Comparison of ENCODE assay signal across 8 cellular contexts in the genomic region with DNA sequence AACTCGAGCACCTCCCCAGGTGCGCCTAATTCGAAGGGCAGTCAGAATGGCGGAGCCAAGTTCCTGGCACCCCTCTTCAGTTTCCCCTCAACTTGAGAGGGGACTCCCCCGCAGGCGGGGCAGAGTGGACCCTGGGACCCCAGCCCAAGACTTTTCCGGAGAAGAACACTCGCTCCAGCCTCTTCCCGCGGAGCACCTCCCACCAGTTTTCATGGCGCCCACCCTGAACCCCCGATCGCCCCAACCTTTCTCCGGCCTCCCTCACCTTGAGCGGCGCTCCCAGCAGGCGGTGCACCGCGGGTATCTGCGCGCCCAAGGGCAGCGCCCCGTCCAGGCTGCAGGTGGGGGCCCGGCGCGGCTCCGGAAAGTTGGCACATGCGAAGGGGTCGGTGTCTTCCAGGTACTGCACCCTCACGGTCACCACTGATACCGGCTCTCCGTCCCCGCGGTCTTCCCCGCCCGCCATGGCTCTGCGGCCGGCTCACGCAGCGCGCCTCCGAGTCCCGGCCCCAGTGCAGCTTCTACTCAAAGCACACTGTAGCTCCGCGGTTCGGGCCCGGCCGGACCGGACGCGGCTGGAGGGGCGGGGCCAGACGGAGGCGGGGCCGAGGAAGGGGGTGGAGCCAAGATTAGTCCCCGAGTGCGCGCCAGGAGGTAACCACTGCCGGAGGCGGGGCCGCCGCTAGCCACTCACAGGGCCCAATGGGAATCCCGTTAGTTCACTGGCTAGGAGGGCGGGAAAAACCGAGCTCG. TPM values are rescaled to one million over a fixed set of nuclear protein-coding genes. Genes with fewer than 3 reads are reported as not detected.
DNase-seq lines count a peak whose midpoint lies in the region; ATAC-seq and TF ChIP-seq lines count a peak whose summit lies in the region.

A gene (minus strand): TSS at position 537 of the 753 bp plus-strand sequence. CDS start 71 bp downstream, at position 466.

- ATAC-seq in HG02642 (IDR thresholded peaks at IDR 0.05; ENCODE audit: poor library complexity, unreplicated experiment): peak; percentile 50
- peak; percentile 53 to 77 for ATAC-seq in activated naive CD4-positive, alpha-beta T cell treated with anti-CD3 and anti-CD28 coated beads, Interleukin-2, amount 50 U/mL, for 72 hours
- ATAC-seq in omental fat pad (ENCODE audit: low FRiP score): peak; percentile 79

- peak; percentile 82 for TF ChIP-seq POLR2A in GM10847 (IDR thresholded peaks at IDR 0.05; ENCODE audit: extremely low read depth, insufficient read length)

- H3K27ac Mint-ChIP-seq in activated naive CD4-positive, alpha-beta T cell treated with anti-CD3 and anti-CD28 coated beads, Interleukin-2, amount 50 U/mL, for 72 hours: peak within 1 kb of the TSS; percentile 81 to 91

- peak within 1 kb of the TSS; percentile 2 for H3K27ac ChIP-seq in temporal lobe (ENCODE audit: low read depth, low read length)

- DNase-seq in NCI-H1105 treated with DMSO at 0.1 percent for 48 hours (lab: John Stamatoyannopoulos, UW) (peak; percentile 84), SKM-1 treated with dmso at 0.1 percent for 144 hours (lab: John Stamatoyannopoulos, UW; ENCODE audit: unreplicated experiment) (peak; percentile 93), globus pallidus (ENCODE audit: low spot score) (peak; percentile 84), omental fat pad (ENCODE audit: low spot score) (peak; percentile 96)
- DNase-seq in activated naive CD4-positive, alpha-beta T cell treated with anti-CD3 and anti-CD28 coated beads, Interleukin-2, amount 50 U/mL, for 72 hours (ENCODE audit: low spot score in 2 of 2): peak; percentile 98 to 100

- H3K36me3 Mint-ChIP-seq in activated naive CD4-positive, alpha-beta T cell treated with anti-CD3 and anti-CD28 coated beads, Interleukin-2, amount 50 U/mL, for 72 hours: peaks cover 5 to 7% of the 10 kb centered on the region in 2 donors

- TF ChIP-seq CTCF in omental fat pad (IDR thresholded peaks at IDR 0.05): no peak

- H3K9me3 Mint-ChIP-seq in activated naive CD4-positive, alpha-beta T cell treated with anti-CD3 and anti-CD28 coated beads, Interleukin-2, amount 50 U/mL, for 72 hours: no peaks in the 10 kb centered on the region

RNA-seq across cellular contexts. Expression of the gene that starts here (rescaled TPM):
- 100 to 1,000 TPM; 104 to 133 TPM for total RNA-seq in activated naive CD4-positive, alpha-beta T cell treated with anti-CD3 and anti-CD28 coated beads, Interleukin-2, amount 50 U/mL, for 72 hours
- total RNA-seq in omental fat pad (10 to 100 TPM; 15.1 to 53.3 (median 32.5) TPM), temporal lobe (1.2 TPM)

Comparison
In these comparisons a context has a peak if more than half of its experiments do, and no peak if none do; other contexts are left out.
1. Peak in every context shown above with its lines: DNase-seq, ATAC-seq and H3K27ac ChIP-seq.